ENCODE assay signal across 8 cellular contexts in the genomic region with DNA sequence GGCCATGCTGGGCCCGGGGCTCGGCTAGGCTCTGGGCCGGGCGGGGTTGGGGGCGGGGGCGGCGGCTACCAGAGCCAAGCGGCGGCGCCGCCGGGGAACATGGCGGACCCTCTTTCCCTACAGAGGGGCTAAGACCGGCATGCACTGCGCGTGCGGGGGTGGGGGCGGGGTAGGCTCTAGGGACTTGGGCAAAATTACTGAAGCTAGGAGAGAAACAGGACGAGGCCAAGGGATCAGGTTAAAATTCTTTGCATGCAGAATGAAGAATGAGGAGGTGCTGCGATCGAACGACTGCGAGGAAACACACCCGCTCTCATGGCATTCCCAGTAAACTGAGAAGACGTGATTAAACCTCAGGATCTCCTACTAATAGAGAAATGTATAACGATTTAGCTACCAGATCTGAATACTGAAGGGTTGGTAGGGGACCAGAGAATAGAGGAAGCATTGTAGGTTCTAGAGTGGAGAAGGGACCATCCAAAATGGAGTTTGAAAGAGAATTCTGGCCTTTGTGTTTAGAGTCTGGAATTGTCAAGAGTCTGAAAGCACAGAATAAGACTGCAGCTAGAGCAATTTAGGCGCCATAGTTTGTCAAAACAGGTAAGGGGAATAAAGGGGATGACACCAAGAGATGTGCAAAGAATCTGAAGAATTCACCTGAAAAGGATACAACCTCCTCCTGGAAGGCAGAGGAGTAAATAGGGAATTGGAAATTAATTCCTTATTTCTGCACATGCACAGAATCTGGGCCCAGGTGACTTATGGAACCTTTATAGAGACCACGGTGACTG. TPM values are rescaled to one million over a fixed set of nuclear protein-coding genes. Genes with fewer than 3 reads are reported as not detected.
DNase-seq lines count a peak whose midpoint lies in the region; ATAC-seq and TF ChIP-seq lines count a peak whose summit lies in the region.

A gene (minus strand): TSS at position 141 of the 791 bp plus-strand sequence. CDS start 135 bp downstream, at position 6.

- ATAC-seq in stimulated activated naive CD8-positive, alpha-beta T cell treated with anti-CD3 and anti-CD28 coated beads, Interleukin-15, Interleukin-2, amounts not matched to agents 100 U/mL and 50 U/mL, for 24 hours = peak; percentile 86

- DNase-seq in DMS79 (lab: John Stamatoyannopoulos, UW) (peak; percentile 79), GOT3 (lab: John Stamatoyannopoulos, UW) (peak; percentile 69), LNCaP clone FGC (ENCODE audit: low read depth) (peak; percentile 89), RPMI8226 (peak; percentile 87), fibroblast of the aortic adventitia (ENCODE audit: low read depth) (peak; percentile 97)
- peak; percentile 88 for DNase-seq in activated T-helper 9 cell treated with anti-CD3 and anti-CD28 coated beads, Interleukin-2, amount 50 U/mL, for 16 hours (ENCODE audit: low read depth)
- peak; percentile 92 for DNase-seq in stimulated activated naive CD8-positive, alpha-beta T cell treated with anti-CD3 and anti-CD28 coated beads, Interleukin-15, Interleukin-2, amounts not matched to agents 100 U/mL and 50 U/mL, for 24 hours

- peak within 1 kb of the TSS; percentile 92 to 97 (median 95) for H3K27ac Mint-ChIP-seq in nephron

- H3K36me3 Mint-ChIP-seq in nephron (ENCODE audit: low read depth) = peaks cover 28% of the 10 kb centered on the region

- H3K4me3 Mint-ChIP-seq in nephron = peak within 1 kb of the TSS; percentile 83 to 99 (median 94)

- no peaks in the 10 kb centered on the region for H3K9me3 Mint-ChIP-seq in nephron

- peak within 1 kb of the TSS; percentile 84 for H3K4me3 ChIP-seq in LNCaP clone FGC (ENCODE audit: low read depth, low read length)
- peak within 1 kb of the TSS; percentile 88 for H3K4me3 ChIP-seq in fibroblast of the aortic adventitia (ENCODE audit: low read depth, low read length)

- TF ChIP-seq CTCF in LNCaP clone FGC (IDR thresholded peaks at IDR 0.05; ENCODE audit: control insufficient read depth, extremely low read depth, insufficient read depth) = no peak
- no peak for TF ChIP-seq CTCF in fibroblast of the aortic adventitia (IDR thresholded peaks at IDR 0.05; ENCODE audit: insufficient read depth, low read length)
- TF ChIP-seq CTCF in nephron (IDR thresholded peaks at IDR 0.05; ENCODE audit: unreplicated experiment in 3 of 3) = no peak

- peaks cover 35% of the 10 kb centered on the region for H3K4me1 Mint-ChIP-seq in nephron

- no peaks in the 10 kb centered on the region for H3K27me3 Mint-ChIP-seq in nephron (ENCODE audit: low read depth)

RNA-seq across cellular contexts. Expression of the gene that starts here (rescaled TPM):
- total RNA-seq in fibroblast of the aortic adventitia (ENCODE audit: low replicate concordance) = 45.5 and 49.2 TPM in 2 replicates

Comparison
In these comparisons a context has a peak if more than half of its experiments do, and no peak if none do; other contexts are left out.
1. Peak in every context shown above with its lines: DNase-seq, ATAC-seq and H3K4me3 ChIP-seq.